11 cellular contexts compared by ENCODE assay signal in the genomic region with DNA sequence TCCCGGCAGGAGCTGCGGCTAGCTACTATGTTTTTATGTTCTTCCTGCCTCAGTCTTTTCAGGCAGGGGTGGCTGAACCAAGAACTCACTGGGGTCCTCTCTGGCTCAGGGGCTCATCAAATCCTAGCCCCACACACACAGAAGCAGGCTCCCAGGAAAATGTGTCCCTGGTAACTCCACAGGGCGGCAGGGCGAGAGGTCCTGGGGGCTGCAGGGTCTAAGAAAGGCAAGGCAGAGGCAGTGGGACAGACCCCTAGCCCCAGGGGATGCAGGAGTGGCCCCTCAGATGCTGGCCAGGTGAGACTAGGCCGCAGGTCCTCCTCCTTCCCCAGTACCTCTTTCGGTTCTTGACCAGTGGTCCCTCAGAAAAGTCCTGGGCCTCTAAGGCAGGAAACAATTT. TPM values are rescaled to one million over a fixed set of nuclear protein-coding genes. Genes with fewer than 3 reads are reported as not detected.
DNase-seq lines count a peak whose midpoint lies in the region; ATAC-seq, FAIRE-seq and TF ChIP-seq lines count a peak whose summit lies in the region.
"Had no signal": no experiment of that assay in that cellular context is flagged by ENCODE, and none has a peak within 500 bp of the region (broad histone marks: within the 10 kb centered on the region; RNA-seq: fewer than 3 reads in every experiment).

No MANE protein-coding gene starts in this region.

- no peaks in the 10 kb centered on the region for H3K9me3 ChIP-seq in OCI-LY7 (ENCODE audit: low read length)
- H3K9me3 ChIP-seq in fibroblast of lung (ENCODE audit: control insufficient read depth, insufficient read depth, low read depth, low read length): no peaks in the 10 kb centered on the region
- peaks cover 0 to 9% (median 0%) of the 10 kb centered on the region in 8 donors for H3K9me3 ChIP-seq in spleen

- H3K36me3 ChIP-seq in OCI-LY7 (ENCODE audit: insufficient read depth, low read length) (peaks cover 76% of the 10 kb centered on the region), fibroblast of lung (ENCODE audit: control insufficient read depth, insufficient read depth, low read length) (peaks cover 22% of the 10 kb centered on the region), spleen (peaks cover 2 to 53% (median 42%) of the 10 kb centered on the region in 6 donors)

- TF ChIP-seq POLR2A in GM18505 (IDR thresholded peaks at IDR 0.05; ENCODE audit: borderline replicate concordance, extremely low read depth, insufficient read depth, insufficient read length) (peak; percentile 53), spleen (IDR thresholded peaks at IDR 0.05) (no peak)

- peak; percentile 1 for ATAC-seq in GM18505 (IDR thresholded peaks at IDR 0.05; ENCODE audit: unreplicated experiment)

- H4K20me1 ChIP-seq in OCI-LY7 (ENCODE audit: insufficient read depth, low read length) (no peaks in the 10 kb centered on the region), fibroblast of lung (ENCODE audit: control insufficient read depth, extremely low read depth, insufficient read depth, low read length) (no peaks in the 10 kb centered on the region)

- FAIRE-seq in GM19239 (lab: Jason Lieb, UNC): no peak

- H3K9me2 ChIP-seq in OCI-LY7 (ENCODE audit: insufficient read depth, low read length): no peaks in the 10 kb centered on the region

- CTCF ChIA-PET in OCI-LY7 (lab: Charles Lee; ENCODE audit: unreplicated experiment): interaction anchor here (0.5 kb wide), 1 partner anchor 7 kb away, joined by 3 read pairs; no protein-coding TSS in a partner anchor

- peak overlapping the region; percentile 68 for H3K4me3 ChIP-seq in OCI-LY7 (ENCODE audit: low read depth, low read length, poor library complexity, severe bottlenecking)
- no peak overlapping the region for H3K4me3 ChIP-seq in fibroblast of lung (replicated peaks in 1 of 4; ENCODE audit: control extremely low read depth in 1 of 4, insufficient read depth in 1 of 4, low read depth in 3 of 4, low read length in 4 of 4)
- H3K4me3 ChIP-seq in spleen: peak overlapping the region in 3 of 8 donors; percentile 4 to 52 (median 11)

- H3K4me1 ChIP-seq in OCI-LY7 (ENCODE audit: insufficient read depth, low read length, poor library complexity, severe bottlenecking) (peaks cover 79% of the 10 kb centered on the region), fibroblast of lung (ENCODE audit: control insufficient read depth, extremely low read depth, insufficient read depth, low read length) (peaks cover 12% of the 10 kb centered on the region), spleen (peaks cover 58 to 87% (median 82%) of the 10 kb centered on the region in 6 donors)

- H2AFZ ChIP-seq in OCI-LY7 (ENCODE audit: low read length) (no peak overlapping the region), fibroblast of lung (ENCODE audit: low read length) (no peak overlapping the region)

- H3K4me2 ChIP-seq in OCI-LY7 (ENCODE audit: low read length) (peak overlapping the region; percentile 82), fibroblast of lung (ENCODE audit: extremely low read depth, insufficient read depth, low read length) (no peak overlapping the region)

- BruUV-seq in OCI-LY7 (replicated peaks; lab: Mats Ljungman, UMichigan): TSS peak; percentile 39

- H3K9ac ChIP-seq in fibroblast of lung (ENCODE audit: insufficient read depth, low read length): peak overlapping the region; percentile 8

- 49 to 73% (median 62%) methylated on average over 4 to 6 of the region's 6 CpGs for whole genome bisulfite sequencing in spleen, 5 donors

- H3K27me3 ChIP-seq in fibroblast of lung (ENCODE audit: control insufficient read depth, insufficient read depth, low read length): no peaks in the 10 kb centered on the region
- H3K27me3 ChIP-seq in spleen (replicated peaks in 1 of 7): no peaks in the 10 kb centered on the region

- TF ChIP-seq CTCF in OCI-LY7 (conservative IDR thresholded peaks at IDR 0.05; ENCODE audit: low read length): no peak
- no peak for TF ChIP-seq CTCF in fibroblast of lung (conservative IDR thresholded peaks at IDR 0.05 in 1 of 2, IDR thresholded peaks at IDR 0.05 in 1 of 2; ENCODE audit: low read depth in 1 of 2, low read length in 2 of 2)
- no peak for TF ChIP-seq CTCF in spleen (IDR thresholded peaks at IDR 0.05 in 8 of 11, conservative IDR thresholded peaks at IDR 0.05 in 3 of 11)

- peak; percentile 22 for DNase-seq in OCI-LY7 (ENCODE audit: low spot score)
- no peak for DNase-seq in fibroblast of lung (ENCODE audit: low read depth in 2 of 2)
- DNase-seq in spleen: peak; percentile 73
- no peak for DNase-seq in GM19239 (ENCODE audit: insufficient read length, low spot score)
- DNase-seq in NCI-H1092 (lab: John Stamatoyannopoulos, UW): no peak
- no peak for DNase-seq in activated gamma-delta T cell treated with Interleukin-2 at 50 U/mL for 16 hours
- DNase-seq: activated gamma-delta T cell; mesendoderm; NCI-H187 treated with DMSO at 0.1 percent for 48 hours; stimulated activated CD4-positive, alpha-beta T cell treated with anti-CD3 and anti-CD28 coated beads, Interleukin-4, amount 100 ng/mL, for 4 hours had no signal

- intact Hi-C loops in OCI-LY7 (cut with micrococcal nuclease; ENCODE audit: unreplicated experiment) (loop anchor here (2.0 to 5.0 kb wide), 4 partner anchors 52 to 456 kb away; a partner anchor contains a TSS), spleen (cut with DNase I; ENCODE audit: low total_unique reads) (no loop called here)

- H3K27ac ChIP-seq in OCI-LY7 (ENCODE audit: low read depth, low read length, poor library complexity, severe bottlenecking) (peak overlapping the region; percentile 100), fibroblast of lung (ENCODE audit: insufficient read depth, low read length) (peak overlapping the region; percentile 77), spleen (peak overlapping the region; percentile 59 to 89 (median 84))

- peaks cover 59% of the 10 kb centered on the region for H3K79me2 ChIP-seq in OCI-LY7 (ENCODE audit: insufficient read depth, low read depth, low read length)
- H3K79me2 ChIP-seq in fibroblast of lung (ENCODE audit: control insufficient read depth, insufficient read depth, low read length): peaks cover 26% of the 10 kb centered on the region

- POLR2A ChIA-PET in OCI-LY7 (lab: Charles Lee): interaction anchor here (0.7 to 5.7 kb wide), 5 partner anchors 32 to 607 kb away, joined by 3 to 39 read pairs (median 5); a partner anchor contains a TSS

RNA-seq across cellular contexts. Expression of a gene that starts 48.9 kb away (rescaled TPM):
- total RNA-seq in OCI-LY7 (2014; rRNA removed; shearing (Covaris generic)): not detected in 2 replicates
- total RNA-seq in OCI-LY7 (2022) (not detected in 2 replicates), fibroblast of lung (3.3 and 4.3 TPM in 2 replicates), spleen (10 to 100 TPM in 6 of 7 donors, 1 to 10 TPM in 1; 5.1 to 38.7 (median 21.9) TPM)
- polyA plus RNA-seq in fibroblast of lung (0.06 and 0.67 TPM in 2 replicates), spleen (100 to 1,000 TPM in 1 of 3 donors, 10 to 100 TPM in 2; 61.8 to 190 (median 67.1) TPM)
- 1.2 TPM in 1 of 2 replicates, not detected in the other for polyA plus RNA-seq in fibroblast of lung (2012)
- 0.98 TPM in 1 of 2 replicates, not detected in the other for polyA minus RNA-seq in fibroblast of lung (ENCODE audit: low replicate concordance)

RNA-seq across cellular contexts. Expression of a gene that starts 50.1 kb away (rescaled TPM):
- 74.9 and 102 TPM in 2 replicates for total RNA-seq in OCI-LY7 (2014; rRNA removed; shearing (Covaris generic))
- total RNA-seq in OCI-LY7 (2022) (107 and 116 TPM in 2 replicates), fibroblast of lung (25.9 and 29.2 TPM in 2 replicates), spleen (10 to 100 TPM; 36.5 to 71.4 (median 54.7) TPM)
- polyA plus RNA-seq in fibroblast of lung (28.0 and 28.4 TPM in 2 replicates), spleen (100 to 1,000 TPM in 2 of 3 donors, 10 to 100 TPM in 1; 93.5 to 124 (median 105) TPM)
- polyA plus RNA-seq in fibroblast of lung (2012): 31.7 and 39.5 TPM in 2 replicates
- polyA minus RNA-seq in fibroblast of lung (ENCODE audit: low replicate concordance): 22.0 and 34.3 TPM in 2 replicates

RNA-seq across cellular contexts. Expression of a gene that starts 53.0 kb away (rescaled TPM):
- 53.3 and 74.9 TPM in 2 replicates for total RNA-seq in OCI-LY7 (2014; rRNA removed; shearing (Covaris generic))
- total RNA-seq in OCI-LY7 (2022) (129 and 149 TPM in 2 replicates), fibroblast of lung (2.1 and 4.5 TPM in 2 replicates), spleen (100 to 1,000 TPM; 101 to 271 (median 162) TPM)
- polyA plus RNA-seq in fibroblast of lung (1.5 and 2.5 TPM in 2 replicates), spleen (100 to 1,000 TPM in 2 of 3 donors, 10 to 100 TPM in 1; 44.0 to 126 (median 119) TPM)
- 2.1 and 3.3 TPM in 2 replicates for polyA plus RNA-seq in fibroblast of lung (2012)
- 23.4 and 24.0 TPM in 2 replicates for polyA minus RNA-seq in fibroblast of lung (ENCODE audit: low replicate concordance)

Comparison
In these comparisons a context has a peak if more than half of its experiments do, and no peak if none do; other contexts are left out.
1. DNase-seq: peak in OCI-LY7 (single experiment) and spleen (single experiment); none in fibroblast of lung (0 of 2), GM19239 (single experiment), NCI-H1092 (single experiment) and activated gamma-delta T cell treated with Interleukin-2 at 50 U/mL for 16 hours (single experiment).
2. Peak in every context shown above with its lines, with median percentiles within 50 percentile points of each other: H3K27ac ChIP-seq.